Comparison of ENCODE assay signal across 23 cellular contexts in genomic region chr2:1639086-1639858, GRCh38.
"Had no signal": no experiment of that assay in that cellular context is flagged by ENCODE, and none has a peak within 500 bp of the region (broad histone marks: within the 10 kb centered on the region; RNA-seq: fewer than 3 reads in every experiment).

No MANE protein-coding gene starts in this region.

- H3K4me3 ChIP-seq: gastrocnemius medialis, ovary, prostate gland, testis, transverse colon had no signal

- FAIRE-seq: bronchial epithelial cell, colon, islet of Langerhans had no signal

- DNase-seq: activated B cell treated with CpG ODN at 0.5 μM for 24 hours; activated CD8-positive, alpha-beta memory T cell treated with anti-CD3 and anti-CD28 coated beads, Interleukin-2, amount 10 ng/mL, durations not matched to agents 7 days and 5 days; activated CD8-positive, alpha-beta T cell treated with anti-CD3 and anti-CD28 coated beads, Interleukin-2, amount 10 ng/mL, durations not matched to agents 7 days and 5 days; activated naive CD4-positive, alpha-beta T cell; activated T-cell treated with anti-CD3 and anti-CD28 coated beads, Interleukin-2, amount 50 U/mL, for 48 hours; anterior cingulate cortex; effector CD8-positive, alpha-beta T cell; erythroblast; gastrocnemius medialis; glutamatergic neuron; left cardiac atrium; stimulated activated naive CD8-positive, alpha-beta T cell treated with anti-CD3 and anti-CD28 coated beads, Interleukin-15, Interleukin-2, amounts not matched to agents 100 U/mL and 50 U/mL, for 24 hours; T-cell; testis; transverse colon had no signal

- H3K27me3 ChIP-seq: gastrocnemius medialis, neutrophil, ovary, testis, transverse colon had no signal

- H3K9me3 ChIP-seq: gastrocnemius medialis, neutrophil, ovary, prostate gland, testis, transverse colon had no signal

- H3K4me1 ChIP-seq: gastrocnemius medialis, prostate gland, testis had no signal

- H3K27ac ChIP-seq: gastrocnemius medialis, neutrophil, ovary, prostate gland, testis had no signal

- ATAC-seq: activated CD8-positive, alpha-beta memory T cell treated with anti-CD3 and anti-CD28 coated beads, Interleukin-2, amount 10 ng/mL, durations not matched to agents 7 days and 5 days; activated CD8-positive, alpha-beta T cell treated with anti-CD3 and anti-CD28 coated beads, Interleukin-2, amount 10 ng/mL, durations not matched to agents 7 days and 5 days; activated naive CD4-positive, alpha-beta T cell treated with anti-CD3 and anti-CD28 coated beads, Interleukin-2, amount 50 U/mL, for 72 hours; gastrocnemius medialis; left cardiac atrium; natural killer cell treated with Interleukin-12 subunit alpha and Interleukin-12 subunit beta and Interleukin-15 and Interleukin-18, amount 100 ng/mL, for 72 hours; stimulated activated naive CD8-positive, alpha-beta T cell treated with anti-CD3 and anti-CD28 coated beads, Interleukin-15, Interleukin-2, amounts not matched to agents 100 U/mL and 50 U/mL, for 24 hours; T-cell had no signal

- H3K36me3 ChIP-seq: gastrocnemius medialis, neutrophil, ovary, prostate gland, transverse colon had no signal
